34 cellular contexts compared by ENCODE assay signal in the genomic region with DNA sequence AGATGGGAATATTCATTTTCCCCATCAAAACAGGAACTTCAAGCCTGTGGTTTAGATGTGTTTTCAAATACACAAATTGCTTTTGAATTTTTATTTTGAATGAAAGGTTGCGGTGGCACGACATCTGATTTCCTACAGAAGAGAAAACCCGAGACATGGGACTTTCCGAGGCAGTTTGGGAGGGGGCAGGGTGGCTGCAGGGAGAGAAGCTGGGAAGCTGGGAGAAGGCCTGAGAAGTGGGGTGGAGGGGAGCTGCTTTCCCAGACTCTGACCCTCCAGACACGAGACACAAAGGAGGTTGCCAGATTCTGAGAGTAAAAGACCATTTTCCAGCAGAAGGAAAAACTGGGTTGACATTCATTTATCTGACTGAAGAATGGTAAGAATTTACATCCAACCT. TPM values are rescaled to one million over a fixed set of nuclear protein-coding genes. Genes with fewer than 3 reads are reported as not detected.
"Had no signal": no experiment of that assay in that cellular context is flagged by ENCODE, and none has a peak within 500 bp of the region (broad histone marks: within the 10 kb centered on the region; RNA-seq: fewer than 3 reads in every experiment).

No MANE protein-coding gene starts in this region.

- H3K9me3 ChIP-seq: neutrophil, ovary, prostate gland, thyroid gland, upper lobe of right lung had no signal

- ATAC-seq: activated naive CD4-positive, alpha-beta T cell treated with anti-CD3 and anti-CD28 coated beads, Interleukin-2, amount 50 U/mL, for 72 hours; activated T-cell treated with anti-CD3 and anti-CD28 coated beads, Interleukin-2, amount 50 U/mL, for 72 hours; effector memory CD8-positive, alpha-beta T cell; foreskin keratinocyte; left cardiac atrium; lower lobe of right lung; natural killer cell treated with Interleukin-12 subunit alpha and Interleukin-12 subunit beta and Interleukin-15 and Interleukin-18, amount 100 ng/mL, for 72 hours; upper lobe of right lung had no signal

- DNase-seq: activated CD4-positive, alpha-beta T cell treated with anti-CD3 and anti-CD28 coated beads for 4 hours; activated CD4-positive, alpha-beta T cell treated with anti-CD3 and anti-CD28 coated beads, Interleukin-2, amount 50 U/mL, for 4 hours; activated naive CD4-positive, alpha-beta T cell; activated T-cell treated with anti-CD3 and anti-CD28 coated beads for 4 hours; activated T-cell treated with anti-CD3 and anti-CD28 coated beads, Interleukin-2, amount 50 U/mL, for 72 hours; cortex of kidney; effector memory CD8-positive, alpha-beta T cell; foreskin keratinocyte; left cardiac atrium; lower lobe of right lung; mesenchymal stem cell; retina; sigmoid colon; small intestine; stimulated activated CD4-positive, alpha-beta T cell treated with anti-CD3 and anti-CD28 coated beads, Interleukin-1b, Interleukin-23, amount 100 ng/mL, for 48 hours; stimulated activated CD4-positive, alpha-beta T cell treated with anti-CD3 and anti-CD28 coated beads, Interleukin-4, amount 100 ng/mL, for 4 hours; stimulated activated CD8-positive, alpha-beta memory T cell treated with anti-CD3 and anti-CD28 coated beads, Interleukin-4, amount 100 ng/mL, for 48 hours; stimulated activated naive B cell treated with anti-CD40 and anti-IgM and Interleukin-4, amounts not matched to agents 10 μg/mL and 1 μg/mL and 100 μg/mL, for 72 hours; stomach; SW 1271; T-helper 9 cell; thyroid gland; upper lobe of right lung had no signal

- H3K27ac ChIP-seq: foreskin keratinocyte, lower lobe of right lung, neutrophil, ovary, prostate gland, sigmoid colon, thyroid gland, upper lobe of right lung, VCaP had no signal

- H3K36me3 Mint-ChIP-seq: stimulated activated naive B cell treated with anti-CD40 and anti-IgM and Interleukin-4, amounts not matched to agents 10 μg/mL and 1 μg/mL and 100 μg/mL, for 72 hours had no signal

- H3K4me3 Mint-ChIP-seq: activated T-cell treated with anti-CD3 and anti-CD28 coated beads, Interleukin-2, amount 50 U/mL, for 72 hours; effector memory CD8-positive, alpha-beta T cell; natural killer cell treated with Interleukin-12 subunit alpha and Interleukin-12 subunit beta and Interleukin-15 and Interleukin-18, amount 100 ng/mL, for 72 hours; stimulated activated naive B cell treated with anti-CD40 and anti-IgM and Interleukin-4, amounts not matched to agents 10 μg/mL and 1 μg/mL and 100 μg/mL, for 72 hours; T-helper 1 cell treated with Interleukin-12 subunit alpha and Interleukin-12 subunit beta and Interleukin-4 antibody, amounts not matched to agents 30 μg/mL and 1 μg/mL, for 36 hours had no signal

- H3K27ac Mint-ChIP-seq: activated naive CD4-positive, alpha-beta T cell treated with anti-CD3 and anti-CD28 coated beads, Interleukin-2, amount 50 U/mL, for 72 hours; activated T-cell treated with anti-CD3 and anti-CD28 coated beads, Interleukin-2, amount 50 U/mL, for 72 hours; effector memory CD8-positive, alpha-beta T cell; natural killer cell treated with Interleukin-12 subunit alpha and Interleukin-12 subunit beta and Interleukin-15 and Interleukin-18, amount 100 ng/mL, for 72 hours; stimulated activated naive B cell treated with anti-CD40 and anti-IgM and Interleukin-4, amounts not matched to agents 10 μg/mL and 1 μg/mL and 100 μg/mL, for 72 hours; T-helper 1 cell treated with Interleukin-12 subunit alpha and Interleukin-12 subunit beta and Interleukin-4 antibody, amounts not matched to agents 30 μg/mL and 1 μg/mL, for 36 hours had no signal

- H3K4me1 ChIP-seq: foreskin keratinocyte, lower lobe of right lung, prostate gland, sigmoid colon, stomach, thyroid gland, upper lobe of right lung had no signal

- H3K36me3 ChIP-seq: lower lobe of right lung, neutrophil, ovary, prostate gland, sigmoid colon, stomach, thyroid gland, upper lobe of right lung had no signal

- H3K4me3 ChIP-seq: lower lobe of right lung, ovary, prostate gland, sigmoid colon, stomach, thyroid gland, upper lobe of right lung had no signal

- FAIRE-seq: bronchial epithelial cell, small intestine, TTC549 had no signal

- H3K27me3 ChIP-seq: neutrophil, ovary, sigmoid colon, stomach, thyroid gland, upper lobe of right lung had no signal

- H3K4me1 Mint-ChIP-seq: stimulated activated naive B cell treated with anti-CD40 and anti-IgM and Interleukin-4, amounts not matched to agents 10 μg/mL and 1 μg/mL and 100 μg/mL, for 72 hours had no signal

RNA-seq across cellular contexts. Expression of a gene that starts 19.6 kb away (rescaled TPM):
- total RNA-seq: activated naive CD4-positive, alpha-beta T cell treated with anti-CD3 and anti-CD28 coated beads, Interleukin-2, amount 50 U/mL, for 72 hours; foreskin keratinocyte; glomerular endothelial cell; myocyte had no signal
- polyA plus RNA-seq: foreskin keratinocyte had no signal

RNA-seq across cellular contexts. Expression of a gene that starts 20.0 kb away (rescaled TPM):
- total RNA-seq: activated naive CD4-positive, alpha-beta T cell treated with anti-CD3 and anti-CD28 coated beads, Interleukin-2, amount 50 U/mL, for 72 hours; activated T-cell treated with anti-CD3 and anti-CD28 coated beads, Interleukin-2, amount 50 U/mL, for 72 hours; bronchial epithelial cell; foreskin keratinocyte; glomerular endothelial cell; myocyte had no signal
- polyA plus RNA-seq: foreskin keratinocyte had no signal

RNA-seq across cellular contexts. Expression of a gene that starts 32.2 kb away (rescaled TPM):
- total RNA-seq: activated naive CD4-positive, alpha-beta T cell treated with anti-CD3 and anti-CD28 coated beads, Interleukin-2, amount 50 U/mL, for 72 hours; activated T-cell treated with anti-CD3 and anti-CD28 coated beads, Interleukin-2, amount 50 U/mL, for 72 hours; foreskin keratinocyte; glomerular endothelial cell; natural killer cell treated with Interleukin-12 subunit alpha and Interleukin-12 subunit beta and Interleukin-15 and Interleukin-18, amount 100 ng/mL, for 72 hours had no signal
- polyA plus RNA-seq: foreskin keratinocyte, ovary had no signal
